ENCODE assay signal across 12 cellular contexts in genomic region chr11:1864216-1864615, GRCh38. TPM values are rescaled to one million over a fixed set of nuclear protein-coding genes. Genes with fewer than 3 reads are reported as not detected.
DNase-seq lines count a peak whose midpoint lies in the region; ATAC-seq and TF ChIP-seq lines count a peak whose summit lies in the region.
"Had no signal": no experiment of that assay in that cellular context is flagged by ENCODE, and none has a peak within 500 bp of the region (broad histone marks: within the 10 kb centered on the region; RNA-seq: fewer than 3 reads in every experiment).

No MANE protein-coding gene starts in this region.

- H3K27ac Mint-ChIP-seq in T-helper 17 cell = peak overlapping the region; percentile 19
- H3K27ac Mint-ChIP-seq: activated CD4-positive, alpha-beta T cell treated with anti-CD3 and anti-CD28 coated beads for 36 hours; activated naive CD4-positive, alpha-beta T cell treated with anti-CD3 and anti-CD28 coated beads for 36 hours had no signal

- H3K4ac ChIP-seq in neuronal stem cell (ENCODE audit: low read length) = no peak overlapping the region

- H3K27ac ChIP-seq in gastroesophageal sphincter (peak overlapping the region; percentile 52 to 88 (median 86)), neuronal stem cell (replicated peaks; ENCODE audit: low read length) (peak overlapping the region; percentile 24), urinary bladder (ENCODE audit: low read depth) (peak overlapping the region; percentile 93)

- peak overlapping the region; percentile 84 for H2BK5ac ChIP-seq in neuronal stem cell (ENCODE audit: low read length)

- H3K4me2 ChIP-seq in neuronal stem cell (ENCODE audit: insufficient read depth, low read length, poor library complexity, severe bottlenecking) = no peak overlapping the region

- H3K4me1 Mint-ChIP-seq in T-helper 17 cell = peaks cover 28% of the 10 kb centered on the region

- no peak for TF ChIP-seq CTCF in gastroesophageal sphincter (IDR thresholded peaks at IDR 0.05)

- no peak for TF ChIP-seq POLR2A in gastroesophageal sphincter (IDR thresholded peaks at IDR 0.05)

- WGBS in gastroesophageal sphincter (ENCODE audit: low coverage in 1 of 2), 2 donors = 14 to 25% methylated on average over 9 to 16 of the region's 19 CpGs
- WGBS in neuronal stem cell (ENCODE audit: extremely low coverage in 2 of 2, insufficient read length in 2 of 2, insufficient replicate concordance in 1 of 2), 2 donors = no CpG with 5 or more reads among the region's 19 CpGs
- 25% methylated on average over 19 of the region's 19 CpGs for WGBS in urinary bladder

- H2BK15ac ChIP-seq in neuronal stem cell (ENCODE audit: low read length) = peak overlapping the region; percentile 99

- no peak overlapping the region for H3K4me3 Mint-ChIP-seq in T-helper 17 cell
- H3K4me3 Mint-ChIP-seq: activated CD4-positive, alpha-beta T cell treated with anti-CD3 and anti-CD28 coated beads for 36 hours; activated naive CD4-positive, alpha-beta T cell treated with anti-CD3 and anti-CD28 coated beads for 36 hours had no signal

- peaks cover 0 to 66% (median 36%) of the 10 kb centered on the region in 3 donors for H3K4me1 ChIP-seq in gastroesophageal sphincter
- peaks cover 22 to 29% of the 10 kb centered on the region in 2 donors for H3K4me1 ChIP-seq in neuronal stem cell (ENCODE audit: control insufficient read depth in 2 of 2, insufficient read depth in 1 of 2, low read depth in 1 of 2, low read length in 2 of 2)
- no peaks in the 10 kb centered on the region for H3K4me1 ChIP-seq in urinary bladder (ENCODE audit: insufficient read depth)

- H2BK120ac ChIP-seq in neuronal stem cell (ENCODE audit: low read depth, low read length) = peak overlapping the region; percentile 72

- no peaks in the 10 kb centered on the region for H3K9me3 ChIP-seq in T-helper 17 cell (ENCODE audit: control insufficient read depth, low read length, poor library complexity, severe bottlenecking)
- no peaks in the 10 kb centered on the region for H3K9me3 ChIP-seq in gastroesophageal sphincter
- H3K9me3 ChIP-seq in neuronal stem cell (replicated peaks in 1 of 2; ENCODE audit: control insufficient read depth in 2 of 2, insufficient read depth in 1 of 2, low read depth in 1 of 2, low read length in 2 of 2) = no peaks in the 10 kb centered on the region

- H4K8ac ChIP-seq in neuronal stem cell (ENCODE audit: low read depth, low read length) = no peak overlapping the region

- H3K36me3 ChIP-seq in gastroesophageal sphincter (no peaks in the 10 kb centered on the region), neuronal stem cell (replicated peaks in 1 of 2; ENCODE audit: control insufficient read depth in 2 of 2, insufficient read depth in 2 of 2, low read length in 2 of 2) (no peaks in the 10 kb centered on the region), urinary bladder (ENCODE audit: insufficient read depth) (no peaks in the 10 kb centered on the region)

- H3K27me3 ChIP-seq in gastroesophageal sphincter (no peaks in the 10 kb centered on the region), neuronal stem cell (ENCODE audit: control insufficient read depth in 3 of 3, insufficient read depth in 3 of 3, low read depth in 1 of 3, low read length in 3 of 3) (no peaks in the 10 kb centered on the region)

- no peaks in the 10 kb centered on the region for H3K27me3 Mint-ChIP-seq in T-helper 17 cell
- H3K27me3 Mint-ChIP-seq: activated CD4-positive, alpha-beta T cell treated with anti-CD3 and anti-CD28 coated beads for 36 hours had no signal

- H2BK12ac ChIP-seq in neuronal stem cell (ENCODE audit: low read length) = peak overlapping the region; percentile 93

- H3K23ac ChIP-seq in neuronal stem cell (ENCODE audit: low read depth, low read length, poor library complexity) = no peak overlapping the region

- H3K79me1 ChIP-seq in neuronal stem cell (ENCODE audit: low read depth, low read length) = no peaks in the 10 kb centered on the region

- no peaks in the 10 kb centered on the region for H3K36me3 Mint-ChIP-seq in T-helper 17 cell (ENCODE audit: low read depth)

- no peak overlapping the region for H3K14ac ChIP-seq in neuronal stem cell (ENCODE audit: low read length)

- H3K4me3 ChIP-seq in gastroesophageal sphincter = peak overlapping the region in 1 of 2 donors; percentile 45
- no peak overlapping the region for H3K4me3 ChIP-seq in neuronal stem cell (ENCODE audit: low read length in 2 of 2)
- H3K4me3 ChIP-seq in urinary bladder (ENCODE audit: low read depth, low read length) = peak overlapping the region; percentile 27

- peak overlapping the region; percentile 79 for H2AK5ac ChIP-seq in neuronal stem cell (ENCODE audit: low read depth, low read length)

- peak overlapping the region; percentile 38 for H4K91ac ChIP-seq in neuronal stem cell (ENCODE audit: low read depth, low read length, poor library complexity)

- no peak overlapping the region for H3K9ac ChIP-seq in neuronal stem cell (ENCODE audit: low read depth, low read length, poor library complexity)

- DNase-seq in T-helper 17 cell = no peak
- DNase-seq in neuronal stem cell (ENCODE audit: low spot score) = no peak
- no peak for DNase-seq in DMS153 treated with DMSO at 0.1 percent for 48 hours (lab: John Stamatoyannopoulos, UW; ENCODE audit: unreplicated experiment)
- no peak for DNase-seq in superior temporal gyrus (ENCODE audit: extremely low spot score)
- DNase-seq: activated CD4-positive, alpha-beta T cell treated with anti-CD3 and anti-CD28 coated beads for 36 hours; activated naive CD4-positive, alpha-beta T cell treated with anti-CD3 and anti-CD28 coated beads for 36 hours; KG1; NCI-H2171 had no signal

- no peak for TF ChIP-seq EP300 in gastroesophageal sphincter (IDR thresholded peaks at IDR 0.05)

- H2AFZ ChIP-seq in neuronal stem cell (ENCODE audit: low read length) = peak overlapping the region; percentile 74

- ATAC-seq in T-helper 17 cell = no peak
- ATAC-seq in gastroesophageal sphincter = peak; percentile 25
- no peak for ATAC-seq in GM19023 (IDR thresholded peaks at IDR 0.05; ENCODE audit: unreplicated experiment)
- ATAC-seq: activated CD4-positive, alpha-beta T cell treated with anti-CD3 and anti-CD28 coated beads for 36 hours had no signal

- peak overlapping the region; percentile 84 for H3K18ac ChIP-seq in neuronal stem cell (ENCODE audit: low read length)

RNA-seq across cellular contexts. Expression of gene LSP1, which starts 11.3 kb away (rescaled TPM):
- total RNA-seq in T-helper 17 cell (100 to 1,000 TPM; 297 to 299 TPM), gastroesophageal sphincter (100 to 1,000 TPM in 1 of 4 donors, 10 to 100 TPM in 3; 13.4 to 133 (median 47.7) TPM), urinary bladder (50.7 TPM)
- polyA plus RNA-seq in neuronal stem cell (2013, experiment 1 of 2) = 0.13 TPM
- polyA plus RNA-seq in neuronal stem cell (2013, experiment 2 of 2) = 0.73 TPM
- 160 TPM for polyA plus RNA-seq in urinary bladder
- total RNA-seq: SK-MEL-5 had no signal

RNA-seq across cellular contexts. Expression of gene TNNI2, which starts 25.4 kb away (rescaled TPM):
- not detected for total RNA-seq in T-helper 17 cell
- total RNA-seq in gastroesophageal sphincter = 1 to 10 TPM in 1 of 4 donors, not detected in 3; 1.0 TPM
- 0.13 TPM for polyA plus RNA-seq in neuronal stem cell (2013, experiment 1 of 2)
- polyA plus RNA-seq in neuronal stem cell (2013, experiment 2 of 2) = not detected
- 32.6 TPM for total RNA-seq in urinary bladder
- 4.6 TPM for polyA plus RNA-seq in urinary bladder
- total RNA-seq: activated CD4-positive, alpha-beta T cell treated with anti-CD3 and anti-CD28 coated beads for 36 hours; activated naive CD4-positive, alpha-beta T cell treated with anti-CD3 and anti-CD28 coated beads for 36 hours; SK-MEL-5 had no signal

RNA-seq across cellular contexts. Expression of gene PRR33, which starts 27.5 kb away (rescaled TPM):
- total RNA-seq in T-helper 17 cell (not detected), gastroesophageal sphincter (not detected), urinary bladder (not detected)
- polyA plus RNA-seq in neuronal stem cell (2013, experiment 1 of 2) = not detected
- not detected for polyA plus RNA-seq in neuronal stem cell (2013, experiment 2 of 2)
- 0.28 TPM for polyA plus RNA-seq in urinary bladder
- total RNA-seq: SK-MEL-5 had no signal

RNA-seq across cellular contexts. Expression of gene SYT8, which starts 29.4 kb away (rescaled TPM):
- total RNA-seq in T-helper 17 cell = not detected
- total RNA-seq in gastroesophageal sphincter = 1 to 10 TPM in 1 of 4 donors, not detected in 3; 2.2 TPM
- polyA plus RNA-seq in neuronal stem cell (2013, experiment 1 of 2) = not detected
- polyA plus RNA-seq in neuronal stem cell (2013, experiment 2 of 2) = not detected
- total RNA-seq in urinary bladder = 3.4 TPM
- polyA plus RNA-seq in urinary bladder = 35.6 TPM
- total RNA-seq: activated CD4-positive, alpha-beta T cell treated with anti-CD3 and anti-CD28 coated beads for 36 hours; activated naive CD4-positive, alpha-beta T cell treated with anti-CD3 and anti-CD28 coated beads for 36 hours; SK-MEL-5 had no signal

RNA-seq across cellular contexts. Expression of gene TNNT3, which starts 55.3 kb away (rescaled TPM):
- total RNA-seq in T-helper 17 cell (1 to 10 TPM; 7.4 to 8.9 TPM), gastroesophageal sphincter (1 to 10 TPM; 1.7 to 4.3 (median 2.5) TPM), urinary bladder (61.6 TPM)
- 0.49 TPM for polyA plus RNA-seq in neuronal stem cell (2013, experiment 1 of 2)
- polyA plus RNA-seq in neuronal stem cell (2013, experiment 2 of 2) = 0.32 TPM
- polyA plus RNA-seq in urinary bladder = 39.3 TPM
- total RNA-seq: SK-MEL-5 had no signal

Comparison
In these comparisons a context has a peak if more than half of its experiments do, and no peak if none do; other contexts are left out.
1. H3K27ac ChIP-seq: peak in every context shown above with its lines; median percentile 93 in urinary bladder; 86 in gastroesophageal sphincter; 24 in neuronal stem cell.
2. RNA of gene TNNI2, which starts 25.4 kb away (total RNA-seq): 32.6 TPM in urinary bladder (single experiment); not detected in T-helper 17 cell and 1.0 TPM in gastroesophageal sphincter; every median in the first group is over 10 times any median in the second.